Comparison of ENCODE assay signal across 8 cellular contexts in the genomic region with DNA sequence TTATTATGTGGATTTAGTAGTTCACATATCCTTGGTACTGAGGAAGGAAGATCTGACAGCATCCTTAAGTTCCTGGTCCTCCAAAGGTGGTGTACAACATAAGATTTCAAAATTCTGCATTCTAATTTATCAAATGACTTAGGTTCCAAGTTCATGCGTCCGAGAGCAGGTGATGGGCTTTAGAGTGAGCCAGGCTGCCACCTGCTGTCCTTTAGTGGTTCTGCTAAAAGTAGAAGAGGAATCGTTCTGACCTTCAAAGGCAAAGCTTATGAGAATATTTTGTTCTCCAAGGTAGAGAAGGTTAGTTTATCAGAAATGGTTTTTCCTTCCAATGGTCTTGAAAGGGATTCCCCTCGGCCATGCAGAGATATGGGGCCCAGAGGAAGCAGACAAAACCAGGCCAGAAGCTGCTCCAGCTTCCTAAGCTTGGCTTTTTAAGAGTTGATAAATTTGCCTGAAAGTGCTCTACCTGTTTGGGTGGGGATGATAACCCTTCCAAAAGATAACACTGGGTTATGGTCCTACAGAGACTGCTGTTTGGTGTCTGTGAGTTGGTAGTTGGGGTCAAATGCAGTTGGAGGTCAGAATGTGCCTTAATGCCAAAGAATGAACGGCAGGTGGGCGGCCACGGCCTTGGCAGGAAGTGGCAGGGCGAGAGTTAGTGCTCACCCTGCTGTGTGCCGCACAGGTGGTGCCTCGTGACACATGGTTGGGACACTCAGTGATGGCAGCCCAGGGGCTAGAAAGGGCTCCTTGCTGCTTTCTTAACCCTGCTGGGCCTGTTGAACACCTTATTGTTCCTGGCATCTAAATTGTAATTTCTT. TPM values are rescaled to one million over a fixed set of nuclear protein-coding genes. Genes with fewer than 3 reads are reported as not detected.
DNase-seq lines count a peak whose midpoint lies in the region; ATAC-seq and TF ChIP-seq lines count a peak whose summit lies in the region.

No MANE protein-coding gene starts in this region.

- in situ Hi-C loops in astrocyte of the cerebellum (cut with HindIII; ENCODE audit: low sequenced_read_pairs): no loop called here

- DNase-seq in GF-D8 (lab: John Stamatoyannopoulos, UW) (peak; percentile 35), NCI-H1092 treated with DMSO at 0.1 percent for 48 hours (lab: John Stamatoyannopoulos, UW) (peak; percentile 74), T-helper 17 cell (peak; percentile 45 to 48 (median 47)), astrocyte of the cerebellum (ENCODE audit: low read depth) (peak; percentile 61), hypothalamus (lab: John Stamatoyannopoulos, UW) (peak in 26 of 51 donors; percentile 12 to 78 (median 50)), NK-92 (lab: John Stamatoyannopoulos, UW; ENCODE audit: unreplicated experiment) (no peak)
- peak in 2 of 3 donors; percentile 49 to 64 for DNase-seq in stimulated activated CD4-positive, alpha-beta T cell treated with anti-CD3 and anti-CD28 coated beads, Interleukin-12 subunit alpha, Interleukin-12 subunit beta, amount 100 ng/mL, for 48 hours (ENCODE audit: low read depth in 2 of 3, low spot score in 1 of 3)

- peak overlapping the region; percentile 36 for H3K4me3 Mint-ChIP-seq in T-helper 17 cell

- H3K36me3 Mint-ChIP-seq in T-helper 17 cell (ENCODE audit: low read depth): no peaks in the 10 kb centered on the region

- ATAC-seq in T-helper 17 cell (peak; percentile 44), GM21447 (IDR thresholded peaks at IDR 0.05; ENCODE audit: unreplicated experiment) (no peak)

- H3K4me1 Mint-ChIP-seq in T-helper 17 cell: peaks cover 23% of the 10 kb centered on the region

- TF ChIP-seq CTCF in astrocyte of the cerebellum (IDR thresholded peaks at IDR 0.05; ENCODE audit: low read depth, low read length, missing control alignments): peak; percentile 82

- no peak overlapping the region for H3K4me3 ChIP-seq in astrocyte of the cerebellum (ENCODE audit: low read depth, low read length)

- H3K27me3 Mint-ChIP-seq in T-helper 17 cell: no peaks in the 10 kb centered on the region

- no peaks in the 10 kb centered on the region for H3K9me3 ChIP-seq in T-helper 17 cell (ENCODE audit: control insufficient read depth, low read length, poor library complexity, severe bottlenecking)

- peak overlapping the region; percentile 68 for H3K27ac Mint-ChIP-seq in T-helper 17 cell

RNA-seq across cellular contexts. Expression of gene LRTM2, which starts 29.0 kb away (rescaled TPM):
- not detected for total RNA-seq in T-helper 17 cell
